Comparison of ENCODE assay signal across 8 cellular contexts in the genomic region with DNA sequence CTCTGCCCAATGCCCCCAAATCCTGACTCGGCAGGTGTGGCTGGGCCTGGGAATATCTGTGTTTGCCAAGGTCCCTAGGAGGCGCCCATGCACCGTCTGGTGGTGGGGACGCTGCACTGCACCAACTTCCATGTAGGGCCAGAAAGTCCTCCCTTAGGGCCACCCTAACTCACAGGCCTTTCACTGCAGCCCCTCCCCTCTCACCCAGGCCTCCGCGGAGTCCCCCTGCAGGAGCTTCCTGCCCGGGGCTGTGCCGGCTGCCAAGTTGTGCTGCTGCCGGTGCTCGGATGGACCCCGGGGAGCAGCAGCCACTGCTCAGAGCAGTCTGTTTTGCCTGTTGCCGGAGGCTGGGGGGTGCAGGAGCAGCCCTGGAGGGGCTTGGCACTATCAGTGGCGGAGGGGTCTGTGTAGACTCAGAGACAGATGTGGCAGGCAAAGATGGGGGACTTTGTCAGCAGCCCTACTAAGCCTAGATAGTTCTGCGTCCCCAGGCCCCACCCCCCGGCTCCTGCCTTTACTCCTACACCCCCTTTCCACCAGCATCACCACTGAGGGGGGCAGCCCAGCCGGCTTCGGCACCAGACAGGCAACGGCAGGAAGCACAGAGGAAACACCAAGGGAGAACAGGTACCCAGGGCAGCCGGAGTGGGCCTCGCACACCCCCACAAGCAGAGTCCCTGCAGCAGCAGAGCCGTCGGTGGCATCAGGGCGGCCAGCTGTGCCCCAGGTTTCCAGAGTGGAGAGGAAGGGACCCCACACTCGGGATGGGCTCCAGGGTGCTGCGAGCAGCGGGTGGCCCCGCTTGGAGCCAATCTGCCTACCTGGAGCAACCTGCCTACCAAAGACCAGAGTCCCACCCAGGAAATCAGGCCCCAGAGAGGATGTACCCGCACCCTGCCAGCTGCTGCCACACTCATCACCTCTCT.
DNase-seq lines count a peak whose midpoint lies in the region; ATAC-seq and TF ChIP-seq lines count a peak whose summit lies in the region.

No MANE protein-coding gene starts in this region.

- TF ChIP-seq CTCF in NB4 (IDR thresholded peaks at IDR 0.05; ENCODE audit: low read depth, low read length) = peak; percentile 83
- peak; percentile 64 for TF ChIP-seq CTCF in cardiac fibroblast (IDR thresholded peaks at IDR 0.05; ENCODE audit: low read depth, low read length)
- TF ChIP-seq CTCF in upper lobe of left lung (IDR thresholded peaks at IDR 0.05) = peak in 4 of 6 experiments; percentile 18 to 57 (median 50)

- H3K9me3 ChIP-seq in upper lobe of left lung = no peaks in the 10 kb centered on the region

- peaks cover 0 to 9% (median 0%) of the 10 kb centered on the region in 4 donors for H3K27me3 ChIP-seq in upper lobe of left lung

- TF ChIP-seq EP300 in upper lobe of left lung (IDR thresholded peaks at IDR 0.05) = no peak

- ATAC-seq in left lobe of liver = peak; percentile 95
- peak; percentile 20 to 66 for ATAC-seq in upper lobe of left lung (ENCODE audit: low FRiP score in 2 of 2)
- ATAC-seq in GM19455 (IDR thresholded peaks at IDR 0.05; ENCODE audit: unreplicated experiment) = no peak

- TF ChIP-seq POLR2A in NB4 (IDR thresholded peaks at IDR 0.05; ENCODE audit: extremely low read depth, insufficient read length) (no peak), upper lobe of left lung (IDR thresholded peaks at IDR 0.05) (no peak)

- H3K4me3 ChIP-seq in NB4 (ENCODE audit: low read depth, low read length) (no peak overlapping the region), cardiac fibroblast (replicated peaks in 1 of 2; ENCODE audit: low read depth in 2 of 2, low read length in 2 of 2) (no peak overlapping the region), upper lobe of left lung (no peak overlapping the region)

- DNase-seq in NCI-H748 (lab: John Stamatoyannopoulos, UW; ENCODE audit: unreplicated experiment) = peak; percentile 36
- DNase-seq in NCI-H748 treated with DMSO at 0.1 percent for 48 hours (lab: John Stamatoyannopoulos, UW) = no peak
- peak; percentile 55 for DNase-seq in NB4 (ENCODE audit: low read depth)
- peak; percentile 29 to 30 for DNase-seq in cardiac fibroblast (ENCODE audit: low read depth in 2 of 2)
- peak; percentile 57 for DNase-seq in left lobe of liver (ENCODE audit: low spot score)
- peak in 1 of 2 donors; percentile 74 for DNase-seq in upper lobe of left lung
- no peak for DNase-seq in activated CD4-positive, alpha-beta T cell treated with anti-CD3 and anti-CD28 coated beads for 1 hour

- H3K4me1 ChIP-seq in upper lobe of left lung = no peaks in the 10 kb centered on the region

- no peaks in the 10 kb centered on the region for H3K36me3 ChIP-seq in upper lobe of left lung

- WGBS in upper lobe of left lung, 2 donors = 38 to 58% methylated on average over 3 to 19 of the region's 28 CpGs

- no peak overlapping the region for H3K27ac ChIP-seq in upper lobe of left lung

Comparison
In these comparisons a context has a peak if more than half of its experiments do, and no peak if none do; other contexts are left out.
1. DNase-seq: peak in NCI-H748 (single experiment), NB4 (single experiment), cardiac fibroblast (2 of 2) and left lobe of liver (single experiment); none in NCI-H748 treated with DMSO at 0.1 percent for 48 hours (single experiment) and activated CD4-positive, alpha-beta T cell treated with anti-CD3 and anti-CD28 coated beads for 1 hour (single experiment).
2. Peak in every context shown above with its lines, with median percentiles within 50 percentile points of each other: CTCF ChIP-seq.